ENCODE assay signal across 8 cellular contexts in genomic region chr4:83535520-83535944, GRCh38. TPM values are rescaled to one million over a fixed set of nuclear protein-coding genes. Genes with fewer than 3 reads are reported as not detected.
DNase-seq lines count a peak whose midpoint lies in the region; ATAC-seq and TF ChIP-seq lines count a peak whose summit lies in the region.

No MANE protein-coding gene starts in this region.

- H2AFZ ChIP-seq in OCI-LY3 (ENCODE audit: low read depth, low read length) (peak overlapping the region; percentile 75), osteoblast (ENCODE audit: low read length) (peak overlapping the region; percentile 95)

- ATAC-seq in GM18868 (IDR thresholded peaks at IDR 0.05; ENCODE audit: unreplicated experiment) (peak; percentile 37), HG03135 (IDR thresholded peaks at IDR 0.05; ENCODE audit: unreplicated experiment) (peak; percentile 25), gastroesophageal sphincter (peak; percentile 61)

- H3K9me3 ChIP-seq in OCI-LY3 (ENCODE audit: insufficient read depth, low read length) (no peaks in the 10 kb centered on the region), gastroesophageal sphincter (no peaks in the 10 kb centered on the region), osteoblast (ENCODE audit: low read depth, low read length) (no peaks in the 10 kb centered on the region)

- peak; percentile 60 for DNase-seq in AG08395 (ENCODE audit: low spot score)
- DNase-seq in activated effector memory CD4-positive, alpha-beta T cell treated with Interleukin-2 at 50 U/mL for 16 hours: peak; percentile 22
- peak; percentile 79 for DNase-seq in osteoblast (ENCODE audit: insufficient read length, low spot score, missing footprints)
- DNase-seq in SW 1271 (lab: John Stamatoyannopoulos, UW): no peak

- peaks cover 18% of the 10 kb centered on the region for H3K27me3 ChIP-seq in OCI-LY3 (ENCODE audit: low read depth, low read length)
- peaks cover 7% of the 10 kb centered on the region for H3K27me3 ChIP-seq in gastroesophageal sphincter
- peaks cover 31% of the 10 kb centered on the region for H3K27me3 ChIP-seq in osteoblast (ENCODE audit: insufficient read depth, low read length)

- peak overlapping the region; percentile 72 for H3K9ac ChIP-seq in OCI-LY3 (ENCODE audit: low read length)

- peaks cover 5% of the 10 kb centered on the region for H3K4me1 ChIP-seq in OCI-LY3 (ENCODE audit: low read length)
- H3K4me1 ChIP-seq in gastroesophageal sphincter: peaks cover 0 to 26% (median 2%) of the 10 kb centered on the region in 3 donors
- H3K4me1 ChIP-seq in osteoblast (ENCODE audit: insufficient read depth, low read length): peaks cover 9% of the 10 kb centered on the region

- WGBS in gastroesophageal sphincter (ENCODE audit: low coverage in 1 of 2), 2 donors: 2 to 10% methylated on average over 2 to 14 of the region's 19 CpGs

- TF ChIP-seq EP300 in gastroesophageal sphincter (IDR thresholded peaks at IDR 0.05): no peak

- no peak for TF ChIP-seq POLR2A in gastroesophageal sphincter (IDR thresholded peaks at IDR 0.05)

- H3K27ac ChIP-seq in OCI-LY3 (ENCODE audit: low read length) (no peak overlapping the region), gastroesophageal sphincter (peak overlapping the region; percentile 0 to 87 (median 80)), osteoblast (ENCODE audit: low read depth, low read length) (no peak overlapping the region)

- H3K36me3 ChIP-seq in OCI-LY3 (replicated peaks; ENCODE audit: low read depth, low read length) (no peaks in the 10 kb centered on the region), gastroesophageal sphincter (no peaks in the 10 kb centered on the region), osteoblast (ENCODE audit: insufficient read depth, low read length) (no peaks in the 10 kb centered on the region)

- TF ChIP-seq CTCF in OCI-LY3 (IDR thresholded peaks at IDR 0.05; ENCODE audit: low read depth, low read length): no peak
- TF ChIP-seq CTCF in gastroesophageal sphincter (IDR thresholded peaks at IDR 0.05): no peak
- TF ChIP-seq CTCF in osteoblast (IDR thresholded peaks at IDR 0.05; ENCODE audit: extremely low read depth, low read depth, low read length): no peak

- H3K4me2 ChIP-seq in OCI-LY3 (ENCODE audit: low read length): peak overlapping the region; percentile 81
- H3K4me2 ChIP-seq in osteoblast (ENCODE audit: insufficient read depth, low read length): peak overlapping the region; percentile 95

- H3K79me2 ChIP-seq in OCI-LY3 (ENCODE audit: low read length) (no peaks in the 10 kb centered on the region), osteoblast (ENCODE audit: insufficient read depth, low read length) (no peaks in the 10 kb centered on the region)

- H4K20me1 ChIP-seq in OCI-LY3 (ENCODE audit: insufficient read depth, low read length) (no peaks in the 10 kb centered on the region), osteoblast (ENCODE audit: insufficient read depth, low read length) (no peaks in the 10 kb centered on the region)

- peak overlapping the region; percentile 89 for H3K4me3 ChIP-seq in OCI-LY3 (ENCODE audit: low read length)
- H3K4me3 ChIP-seq in gastroesophageal sphincter: peak overlapping the region; percentile 59 to 80
- peak overlapping the region; percentile 78 for H3K4me3 ChIP-seq in osteoblast (ENCODE audit: insufficient read depth, low read length)

RNA-seq across cellular contexts. Expression of gene GPAT3, which starts 0.4 kb away (rescaled TPM):
- total RNA-seq in gastroesophageal sphincter (1 to 10 TPM; 1.7 to 6.6 (median 4.9) TPM), osteoblast (0.36 and 0.59 TPM in 2 replicates)

RNA-seq across cellular contexts. Expression of gene ABRAXAS1, which starts 50.6 kb away (rescaled TPM):
- 10 to 100 TPM in 3 of 4 donors, 1 to 10 TPM in 1; 8.3 to 18.4 (median 11.3) TPM for total RNA-seq in gastroesophageal sphincter
- 17.4 and 23.3 TPM in 2 replicates for total RNA-seq in osteoblast

Comparison
In these comparisons a context has a peak if more than half of its experiments do, and no peak if none do; other contexts are left out.
1. DNase-seq: peak in AG08395 (single experiment), activated effector memory CD4-positive, alpha-beta T cell treated with Interleukin-2 at 50 U/mL for 16 hours (single experiment) and osteoblast (single experiment); none in SW 1271 (0 of 2).
2. H3K27ac ChIP-seq: peak in gastroesophageal sphincter (4 of 4); none in OCI-LY3 (single experiment) and osteoblast (single experiment).
3. Peak in every context shown above with its lines, with median percentiles within 50 percentile points of each other: ATAC-seq and H3K4me3 ChIP-seq.